Comparison of ENCODE assay signal across 1 cellular context in genomic region chr4:127775843-127776242, GRCh38.
TF ChIP-seq lines count a peak whose summit lies in the region.

No MANE protein-coding gene starts in this region.

TF ChIP-seq in H1, 55 proteins besides CTCF, POLR2A, EP300 and RAD21:
- TF ChIP-seq POLR2AphosphoS5 (IDR thresholded peaks at IDR 0.05; ENCODE audit: low read depth, low read length) (no peak), GABPA (IDR thresholded peaks at IDR 0.05; ENCODE audit: borderline replicate concordance, insufficient read depth, low read length) (no peak), TCF12 (IDR thresholded peaks at IDR 0.05; ENCODE audit: low read depth, low read length) (no peak), BACH1 (IDR thresholded peaks at IDR 0.05; ENCODE audit: low read length) (no peak), SIRT6 (IDR thresholded peaks at IDR 0.05; ENCODE audit: low read length) (no peak), CREB1 (IDR thresholded peaks at IDR 0.05) (no peak), USF2 (IDR thresholded peaks at IDR 0.05; ENCODE audit: low read length) (no peak), KDM5A (IDR thresholded peaks at IDR 0.05; ENCODE audit: low read length) (no peak), ATF3 (IDR thresholded peaks at IDR 0.05; ENCODE audit: insufficient read depth, low read depth, low read length) (no peak)
